23 cellular contexts compared by ENCODE assay signal in the genomic region with DNA sequence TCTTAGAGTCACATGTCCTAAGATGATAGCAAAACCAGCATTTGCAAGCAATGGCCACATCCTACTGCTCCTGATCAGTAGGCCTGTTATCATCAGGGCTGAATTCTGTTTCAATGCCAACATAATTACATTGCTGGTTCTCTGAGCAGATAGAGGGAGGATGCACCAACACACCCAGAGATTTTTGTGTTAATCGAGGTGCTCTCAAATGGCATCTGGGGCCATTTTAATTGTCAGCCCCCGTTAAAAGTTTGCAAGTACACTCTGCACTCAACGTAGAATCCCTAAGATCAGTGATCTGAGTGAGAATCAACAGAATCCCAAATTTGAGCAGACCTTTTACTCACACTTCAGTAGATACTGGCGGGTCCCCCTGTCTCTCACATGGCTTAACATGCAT. TPM values are rescaled to one million over a fixed set of nuclear protein-coding genes. Genes with fewer than 3 reads are reported as not detected.
DNase-seq lines count a peak whose midpoint lies in the region; ATAC-seq, FAIRE-seq and TF ChIP-seq lines count a peak whose summit lies in the region.
"Had no signal": no experiment of that assay in that cellular context is flagged by ENCODE, and none has a peak within 500 bp of the region (broad histone marks: within the 10 kb centered on the region; RNA-seq: fewer than 3 reads in every experiment).

No MANE protein-coding gene starts in this region.

- H2BK12ac ChIP-seq in mesenchymal stem cell (ENCODE audit: low read length in 2 of 2) = no peak overlapping the region

- ATAC-seq in GM21360 (IDR thresholded peaks at IDR 0.05; ENCODE audit: unreplicated experiment) = no peak
- ATAC-seq: CD8-positive, alpha-beta T cell; GM12878 had no signal

- H3K9me3 ChIP-seq in Caco-2 (no peaks in the 10 kb centered on the region; the same call in 1 of the 2 replicates), endothelial cell of umbilical vein (replicated peaks; ENCODE audit: control insufficient read depth, insufficient read depth, low read length) (no peaks in the 10 kb centered on the region), mesenchymal stem cell (ENCODE audit: control insufficient read depth, low read length) (peaks cover 9% of the 10 kb centered on the region)

- H3K36me3 ChIP-seq in Caco-2 (ENCODE audit: control insufficient read depth, insufficient read depth, low read length) = no peaks in the 10 kb centered on the region
- H3K36me3 ChIP-seq in endothelial cell of umbilical vein (ENCODE audit: control insufficient read depth in 2 of 2, extremely low read depth in 1 of 2, insufficient read depth in 2 of 2, low read length in 2 of 2) = no peaks in the 10 kb centered on the region
- no peaks in the 10 kb centered on the region for H3K36me3 ChIP-seq in mesenchymal stem cell (ENCODE audit: control insufficient read depth in 1 of 2, insufficient read depth in 2 of 2, low read depth in 1 of 2, low read length in 2 of 2)
- H3K36me3 ChIP-seq: BLaER1 had no signal

- H3K14ac ChIP-seq in mesenchymal stem cell (ENCODE audit: low read length in 2 of 2) = no peak overlapping the region

- no peaks in the 10 kb centered on the region for H3K9me1 ChIP-seq in endothelial cell of umbilical vein (replicated peaks; ENCODE audit: control insufficient read depth, extremely low read depth, insufficient read depth, low read length)

- no peak overlapping the region for H2BK120ac ChIP-seq in mesenchymal stem cell (ENCODE audit: low read depth, low read length)

- H4K8ac ChIP-seq in mesenchymal stem cell (ENCODE audit: low read length) = no peak overlapping the region

- no peak overlapping the region for H2BK5ac ChIP-seq in mesenchymal stem cell (ENCODE audit: low read depth, low read length, poor library complexity, severe bottlenecking)

- H3K23ac ChIP-seq in mesenchymal stem cell (ENCODE audit: low read length in 2 of 2) = no peak overlapping the region

- DNase-seq in Caco-2 (no peak), HFFc6 (no peak), endothelial cell of umbilical vein (ENCODE audit: low read depth, low spot score) (no peak), mesenchymal stem cell (no peak), kidney tubule cell (ENCODE audit: low spot score) (no peak)
- no peak for DNase-seq in activated naive CD4-positive, alpha-beta T cell treated with Interleukin-2 at 50 U/mL for 16 hours
- DNase-seq: CD4-positive, CD25-positive, alpha-beta regulatory T cell; CD8-positive, alpha-beta T cell; DMS 273 treated with DMSO at 0.1 percent for 48 hours; DMS79; EL; GDM1; H7; HCEC 1CT had no signal

- TF ChIP-seq CTCF in Caco-2 (IDR thresholded peaks at IDR 0.05; ENCODE audit: insufficient read depth in 1 of 2, low read depth in 1 of 2, low read length in 1 of 2, severe bottlenecking in 1 of 2, unreplicated experiment in 1 of 2) = no peak
- TF ChIP-seq CTCF in HFFc6 (IDR thresholded peaks at IDR 0.05) = no peak
- no peak for TF ChIP-seq CTCF in endothelial cell of umbilical vein (IDR thresholded peaks at IDR 0.05; ENCODE audit: extremely low read depth in 1 of 2, insufficient read depth in 1 of 2, low read depth in 1 of 2, low read length in 2 of 2)

- intact Hi-C loops in Caco-2 (cut with micrococcal nuclease; ENCODE audit: unreplicated experiment) (no loop called here), endothelial cell of umbilical vein (cut with micrococcal nuclease) (no loop called here)

- CTCF ChIA-PET in Caco-2 (lab: Charles Lee) = no interaction called here
- CTCF ChIA-PET in endothelial cell of umbilical vein (lab: Charles Lee) = interaction anchor here (1.7 kb wide), 1 partner anchor 480 kb away, joined by 4 read pairs; no protein-coding TSS in a partner anchor

- BruUV-seq in Caco-2 (replicated peaks; lab: Mats Ljungman, UMichigan) (no TSS peak), endothelial cell of umbilical vein (replicated peaks; lab: Mats Ljungman, UMichigan) (no TSS peak)

- dilution Hi-C loops in endothelial cell of umbilical vein (cut with MboI; ENCODE audit: extremely low pct_ligation_motif_present, low sequenced_read_pairs) = loop anchor here (25.0 kb wide), 1 partner anchor 534 kb away; the partner anchor contains the start of gene EDN1

- H3K27me3 ChIP-seq in Caco-2 (replicated peaks; ENCODE audit: control insufficient read depth, insufficient read depth, low read length) (no peaks in the 10 kb centered on the region), endothelial cell of umbilical vein (ENCODE audit: control insufficient read depth in 2 of 2, insufficient read depth in 2 of 2, low read length in 2 of 2) (no peaks in the 10 kb centered on the region), mesenchymal stem cell (ENCODE audit: control insufficient read depth in 1 of 2, insufficient read depth in 1 of 2, low read length in 2 of 2) (no peaks in the 10 kb centered on the region)
- H3K27me3 ChIP-seq: BLaER1 had no signal

- H3K4me3 ChIP-seq in Caco-2 (ENCODE audit: low read depth, low read length) (no peak overlapping the region), endothelial cell of umbilical vein (replicated peaks in 1 of 3; ENCODE audit: insufficient read depth in 1 of 3, low read depth in 1 of 3, low read length in 3 of 3) (peak overlapping the region in 2 of 3 experiments; percentile 31 to 85), mesenchymal stem cell (ENCODE audit: insufficient read depth in 1 of 2, low read depth in 1 of 2, low read length in 2 of 2) (peak overlapping the region in 1 of 2 experiments; percentile 73)
- H3K4me3 ChIP-seq: BLaER1, GM12878 had no signal

- H3K4me2 ChIP-seq in endothelial cell of umbilical vein (ENCODE audit: insufficient read depth, low read length) (peak overlapping the region; percentile 8), mesenchymal stem cell (ENCODE audit: low read length, poor library complexity, severe bottlenecking) (no peak overlapping the region)
- H3K4me2 ChIP-seq: BLaER1 had no signal

- H3K27ac ChIP-seq in endothelial cell of umbilical vein (ENCODE audit: insufficient read depth, low read depth, low read length) (no peak overlapping the region), mesenchymal stem cell (ENCODE audit: low read length, poor library complexity, severe bottlenecking) (no peak overlapping the region)
- H3K27ac ChIP-seq: 22Rv1, BLaER1, C4-2B had no signal

- H3K36me3 Mint-ChIP-seq in Caco-2 (ENCODE audit: insufficient read depth, unreplicated experiment) (no peaks in the 10 kb centered on the region), HFFc6 (ENCODE audit: low read depth) (peaks cover 10% of the 10 kb centered on the region)
- H3K36me3 Mint-ChIP-seq: CD8-positive, alpha-beta T cell had no signal

- no peak overlapping the region for H4K91ac ChIP-seq in mesenchymal stem cell (ENCODE audit: low read length)

- no peaks in the 10 kb centered on the region for H3K79me1 ChIP-seq in mesenchymal stem cell (replicated peaks; ENCODE audit: low read length, poor library complexity, severe bottlenecking)

- H2AFZ ChIP-seq in endothelial cell of umbilical vein (ENCODE audit: low read depth, low read length) (no peak overlapping the region), mesenchymal stem cell (ENCODE audit: low read depth, low read length) (no peak overlapping the region)

- H3K4me1 ChIP-seq in Caco-2 (peaks cover 27% of the 10 kb centered on the region), endothelial cell of umbilical vein (ENCODE audit: control insufficient read depth, extremely low read depth, insufficient read depth, low read length) (peaks cover 10% of the 10 kb centered on the region), mesenchymal stem cell (ENCODE audit: control insufficient read depth, insufficient read depth, low read depth, low read length) (no peaks in the 10 kb centered on the region)
- H3K4me1 ChIP-seq: BLaER1 had no signal

- no peaks in the 10 kb centered on the region for H4K20me1 ChIP-seq in endothelial cell of umbilical vein (replicated peaks; ENCODE audit: control insufficient read depth, extremely low read depth, insufficient read depth, low read length)
- H4K20me1 ChIP-seq: BLaER1 had no signal

- H3K79me2 ChIP-seq in endothelial cell of umbilical vein (ENCODE audit: control insufficient read depth, insufficient read depth, low read length) = peaks cover 60% of the 10 kb centered on the region

- H2AK5ac ChIP-seq in mesenchymal stem cell (ENCODE audit: low read length, severe bottlenecking) = no peak overlapping the region

- H3K18ac ChIP-seq in mesenchymal stem cell (ENCODE audit: low read depth in 1 of 2, low read length in 2 of 2) = no peak overlapping the region

- FAIRE-seq in endothelial cell of umbilical vein (lab: Jason Lieb, UNC) = no peak
- FAIRE-seq: A204.1, D721Med, GM12878, H1 had no signal

- POLR2A ChIA-PET in Caco-2 (lab: Charles Lee) = no interaction called here
- POLR2A ChIA-PET in endothelial cell of umbilical vein (lab: Charles Lee) = no interaction called here

- peaks cover 27% of the 10 kb centered on the region for H3K9me3 Mint-ChIP-seq in Caco-2 (ENCODE audit: unreplicated experiment)
- peaks cover 8% of the 10 kb centered on the region for H3K9me3 Mint-ChIP-seq in HFFc6
- H3K9me3 Mint-ChIP-seq: CD8-positive, alpha-beta T cell had no signal

- WGBS in mesenchymal stem cell = 90% methylated on average over 4 of the region's 4 CpGs

- H3K4me3 Mint-ChIP-seq in Caco-2 (ENCODE audit: unreplicated experiment) = no peak overlapping the region
- no peak overlapping the region for H3K4me3 Mint-ChIP-seq in HFFc6
- H3K4me3 Mint-ChIP-seq: B cell; CD4-positive, CD25-positive, alpha-beta regulatory T cell; CD8-positive, alpha-beta T cell had no signal

- no peak overlapping the region for H3K4ac ChIP-seq in mesenchymal stem cell (ENCODE audit: low read depth in 1 of 2, low read length in 2 of 2)

- no peak overlapping the region for H2BK15ac ChIP-seq in mesenchymal stem cell (ENCODE audit: low read depth, poor library complexity, severe bottlenecking)

- H3K4me1 Mint-ChIP-seq in Caco-2 (ENCODE audit: low read depth, unreplicated experiment) (peaks cover 19% of the 10 kb centered on the region), HFFc6 (ENCODE audit: low read depth) (peaks cover 33% of the 10 kb centered on the region)
- H3K4me1 Mint-ChIP-seq: B cell had no signal

- H3K27me3 Mint-ChIP-seq in Caco-2 (ENCODE audit: insufficient read depth, unreplicated experiment) (no peaks in the 10 kb centered on the region), HFFc6 (ENCODE audit: insufficient read depth) (no peaks in the 10 kb centered on the region)

- no peak for TF ChIP-seq POLR2A in endothelial cell of umbilical vein (IDR thresholded peaks at IDR 0.05; ENCODE audit: low read depth, low read length)

- H3K27ac Mint-ChIP-seq in Caco-2 (ENCODE audit: unreplicated experiment) = peak overlapping the region; percentile 7
- peak overlapping the region; percentile 85 for H3K27ac Mint-ChIP-seq in HFFc6
- H3K27ac Mint-ChIP-seq: B cell; CD4-positive, CD25-positive, alpha-beta regulatory T cell; CD8-positive, alpha-beta T cell had no signal

- H3K9ac ChIP-seq in endothelial cell of umbilical vein (replicated peaks; ENCODE audit: extremely low read depth, insufficient read depth, low read length) (no peak overlapping the region), mesenchymal stem cell (ENCODE audit: low read length) (peak overlapping the region; percentile 92)
- H3K9ac ChIP-seq: BLaER1 had no signal

RNA-seq across cellular contexts. Expression of gene ADTRP, which starts 24.8 kb away (rescaled TPM):
- 3.0 and 5.2 TPM in 2 replicates for total RNA-seq in Caco-2 (2022)
- under 1 TPM; 0.24 to 0.99 (median 0.84) TPM for total RNA-seq in HFFc6 (2021; fragmentation: NEBNext Ultra II Directional; extraction: Animal tissue kit (Norgen Biotek cat#: 25700))
- 3.3 and 5.6 TPM in 2 replicates for total RNA-seq in endothelial cell of umbilical vein
- polyA plus RNA-seq in endothelial cell of umbilical vein = 3.6 and 4.4 TPM in 2 replicates
- polyA plus RNA-seq in endothelial cell of umbilical vein (2011; cell fraction: cytosol; rRNA removed) = 3.3 and 5.0 TPM in 2 replicates
- polyA plus RNA-seq in endothelial cell of umbilical vein (2011; cell fraction: nucleus; rRNA removed) = 5.1 and 7.4 TPM in 2 replicates
- polyA plus RNA-seq in endothelial cell of umbilical vein (2012) = 29.6 and 35.6 TPM in 2 replicates
- 6.7 and 10.3 TPM in 2 replicates for polyA minus RNA-seq in endothelial cell of umbilical vein
- not detected for polyA minus RNA-seq in endothelial cell of umbilical vein (2011; cell fraction: cytosol; rRNA and poly(A)+ RNA removed)
- 2.2 and 4.6 TPM in 2 replicates for polyA minus RNA-seq in endothelial cell of umbilical vein (2011; cell fraction: nucleus; rRNA and poly(A)+ RNA removed)
- 1.4 TPM for polyA plus RNA-seq in mesenchymal stem cell (2013, experiment 1 of 2)
- 0.81 TPM for polyA plus RNA-seq in mesenchymal stem cell (2013, experiment 2 of 2)
